11 cellular contexts compared by ENCODE assay signal in genomic region chr20:41616228-41616627, GRCh38. TPM values are rescaled to one million over a fixed set of nuclear protein-coding genes. Genes with fewer than 3 reads are reported as not detected.
A peak's percentile ranks its signal among the peaks of the same experiment; 100 is the strongest.
DNase-seq lines count a peak whose midpoint lies in the region; ATAC-seq, FAIRE-seq and TF ChIP-seq lines count a peak whose summit lies in the region.
"Had no signal": no experiment of that assay in that cellular context is flagged by ENCODE, and none has a peak within 500 bp of the region (broad histone marks: within the 10 kb centered on the region; RNA-seq: fewer than 3 reads in every experiment).

No MANE protein-coding gene starts in this region.

- H3K9me2 ChIP-seq in neural cell (ENCODE audit: insufficient read depth, low read length), result no peaks in the 10 kb centered on the region

- no peak for TF ChIP-seq RAD21 in neural cell (conservative IDR thresholded peaks at IDR 0.05)

- peaks cover 65% of the 10 kb centered on the region for H3K4me1 Mint-ChIP-seq in brain

- no peaks in the 10 kb centered on the region for H3K36me3 ChIP-seq in neural cell (ENCODE audit: insufficient read depth, low read length)
- H3K36me3 ChIP-seq in kidney (ENCODE audit: control insufficient read depth in 1 of 2, insufficient read depth in 2 of 2, low read length in 2 of 2), result no peaks in the 10 kb centered on the region

- ATAC-seq in HG03196 (IDR thresholded peaks at IDR 0.05; ENCODE audit: unreplicated experiment), result no peak

- peak overlapping the region; percentile 92 to 97 (median 95) for H3K4me3 Mint-ChIP-seq in brain

- peaks cover 64% of the 10 kb centered on the region for H3K79me2 ChIP-seq in neural cell (replicated peaks; ENCODE audit: insufficient read depth, low read length)

- DNase-seq in NCI-H1092 treated with DMSO at 0.1 percent for 48 hours (lab: John Stamatoyannopoulos, UW) (peak; percentile 9), NCI-H1092 (lab: John Stamatoyannopoulos, UW) (no peak), NCI-H1105 (lab: John Stamatoyannopoulos, UW) (peak; percentile 3), kidney (no peak), mucosa of gallbladder (ENCODE audit: low spot score) (no peak)
- DNase-seq: activated CD4-positive, alpha-beta T cell treated with anti-CD3 and anti-CD28 coated beads for 4 hours; NCI-H2029 had no signal

- H3K4me3 ChIP-seq in neural cell (ENCODE audit: low read length) (peak overlapping the region; percentile 82), kidney (ENCODE audit: low read length in 2 of 2) (peak overlapping the region in 1 of 2 donors; percentile 59)

- H3K4me2 ChIP-seq in neural cell (ENCODE audit: low read length), result peak overlapping the region; percentile 64

- intact Hi-C loops in kidney (cut with DNase I), result no loop called here

- no peak for TF ChIP-seq CTCF in brain (conservative IDR thresholded peaks at IDR 0.05)
- no peak for TF ChIP-seq CTCF in neural cell (IDR thresholded peaks at IDR 0.05; ENCODE audit: poor library complexity, severe bottlenecking)
- no peak for TF ChIP-seq CTCF in kidney (IDR thresholded peaks at IDR 0.05; ENCODE audit: borderline replicate concordance, extremely low read depth, insufficient read depth)

- no peak overlapping the region for H2AFZ ChIP-seq in neural cell (ENCODE audit: low read depth, low read length)

- H3K27me3 Mint-ChIP-seq in brain, result peaks cover 12% of the 10 kb centered on the region

- peak overlapping the region in 2 of 5 experiments; percentile 24 to 93 for H3K27ac Mint-ChIP-seq in brain

- H3K9ac ChIP-seq in neural cell (ENCODE audit: low read length), result no peak overlapping the region
- no peak overlapping the region for H3K9ac ChIP-seq in kidney (ENCODE audit: low read length in 2 of 2)

- FAIRE-seq in kidney (lab: Jason Lieb, UNC), result no peak
- FAIRE-seq: A204.1 had no signal

- no peak overlapping the region for H3K27ac ChIP-seq in neural cell (ENCODE audit: low read length)
- no peak overlapping the region for H3K27ac ChIP-seq in kidney (ENCODE audit: low read depth in 2 of 2, low read length in 2 of 2)

- H3K9me3 Mint-ChIP-seq in brain, result peaks cover 0 to 2% (median 0%) of the 10 kb centered on the region in 5 experiments

- no peaks in the 10 kb centered on the region for H4K20me1 ChIP-seq in neural cell (ENCODE audit: insufficient read depth)

- TF ChIP-seq EP300 in neural cell (conservative IDR thresholded peaks at IDR 0.05; ENCODE audit: poor library complexity, severe bottlenecking), result no peak

- peaks cover 3 to 10% of the 10 kb centered on the region in 2 donors for H3K4me1 ChIP-seq in kidney (ENCODE audit: control insufficient read depth in 1 of 2, insufficient read depth in 1 of 2, low read depth in 1 of 2, low read length in 2 of 2)

- no peaks in the 10 kb centered on the region for H3F3A ChIP-seq in neural cell (ENCODE audit: insufficient read depth, low read length, poor library complexity, severe bottlenecking)

- no peaks in the 10 kb centered on the region for H3K27me3 ChIP-seq in neural cell (ENCODE audit: insufficient read depth, low read depth, low read length)

- H3K9me3 ChIP-seq in neural cell (ENCODE audit: low read length) (no peaks in the 10 kb centered on the region), kidney (ENCODE audit: control insufficient read depth in 1 of 2, low read length in 2 of 2) (no peaks in the 10 kb centered on the region)

- H3K36me3 Mint-ChIP-seq in brain, result peaks cover 17% of the 10 kb centered on the region

TF ChIP-seq in neural cell, 6 proteins besides CTCF, POLR2A, EP300 and RAD21:
- TF ChIP-seq EZH2 (IDR thresholded peaks at IDR 0.05; ENCODE audit: borderline replicate concordance, insufficient read depth, low read length, poor library complexity, severe bottlenecking), result no peak
- no peak for TF ChIP-seq REST (IDR thresholded peaks at IDR 0.05; ENCODE audit: borderline replicate concordance)

RNA-seq across cellular contexts. Expression of gene CHD6, which starts 1.9 kb away (rescaled TPM):
- polyA plus RNA-seq in brain (ENCODE audit: insufficient read depth, low read depth, low replicate concordance), result 31.1 TPM
- polyA plus RNA-seq in neural cell, result 20.2 and 22.9 TPM in 2 replicates
- 86.9 and 102 TPM in 2 replicates for polyA minus RNA-seq in neural cell
- total RNA-seq in kidney, result 53.5 TPM
- polyA plus RNA-seq in kidney (ENCODE audit: insufficient read depth, low read depth, low replicate concordance), result 4.5 TPM
- total RNA-seq in mucosa of gallbladder, result 47.7 TPM

Comparison
In these comparisons a context has a peak if more than half of its experiments do, and no peak if none do; other contexts are left out.
1. DNase-seq: peak in NCI-H1092 treated with DMSO at 0.1 percent for 48 hours (single experiment) and NCI-H1105 (single experiment); none in NCI-H1092 (single experiment), kidney (single experiment) and mucosa of gallbladder (single experiment).